Comparison of ENCODE assay signal across 1 cellular context in the genomic region with DNA sequence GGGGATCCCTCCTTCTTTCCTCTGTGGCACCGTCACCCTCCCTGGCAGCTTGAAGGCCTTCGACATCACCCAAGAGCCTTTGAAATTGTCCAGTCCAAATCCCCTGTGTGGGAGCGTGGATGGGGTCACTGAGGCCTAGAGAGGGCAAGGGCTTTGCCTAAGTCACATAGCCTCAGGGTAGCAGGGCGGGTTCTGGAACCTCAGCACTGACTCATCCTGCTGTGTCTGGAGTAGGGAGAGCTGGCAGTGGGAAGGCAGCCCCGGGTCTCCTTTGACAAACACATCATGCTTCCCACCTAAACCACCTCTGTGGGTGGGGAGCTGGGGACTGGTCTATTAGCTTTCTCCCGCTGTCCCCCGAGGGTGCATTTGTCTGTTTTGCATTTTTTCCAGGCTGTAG.
TF ChIP-seq lines count a peak whose summit lies in the region.

No MANE protein-coding gene starts in this region.

TF ChIP-seq in H1, 55 proteins besides CTCF, POLR2A, EP300 and RAD21 (continued from another document):
- TF ChIP-seq EGR1 (IDR thresholded peaks at IDR 0.05; ENCODE audit: borderline replicate concordance, low read depth, low read length) (no peak), NANOG (IDR thresholded peaks at IDR 0.05; ENCODE audit: insufficient read depth, low read depth, low read length, poor library complexity, severe bottlenecking) (no peak), RNF2 (IDR thresholded peaks at IDR 0.05; ENCODE audit: borderline replicate concordance, low read depth, low read length, missing control alignments, poor library complexity, severe bottlenecking) (no peak), SIN3A (conservative IDR thresholded peaks at IDR 0.05 in 1 of 2, IDR thresholded peaks at IDR 0.05 in 1 of 2; ENCODE audit: low read depth in 1 of 2, low read length in 2 of 2) (no peak)
TF ChIP-seq in H1: peak in this region for 0.
